26 cellular contexts compared by ENCODE assay signal in genomic region chr2:48104418-48104817, GRCh38.
"Had no signal": no experiment of that assay in that cellular context is flagged by ENCODE, and none has a peak within 500 bp of the region (broad histone marks: within the 10 kb centered on the region; RNA-seq: fewer than 3 reads in every experiment).

No MANE protein-coding gene starts in this region.

- ATAC-seq: gastrocnemius medialis; left lobe of liver; mucosa of descending colon; natural killer cell treated with Interleukin-12 subunit alpha and Interleukin-12 subunit beta and Interleukin-15 and Interleukin-18, amount 100 ng/mL, for 72 hours; sciatic nerve; stimulated activated effector memory CD8-positive, alpha-beta T cell treated with anti-CD3 and anti-CD28 coated beads, Interleukin-12 subunit alpha, Interleukin-12 subunit beta, amount 100 ng/mL, for 72 hours had no signal

- H3K27me3 ChIP-seq: dorsolateral prefrontal cortex, gastrocnemius medialis, right atrium auricular region, stomach, thyroid gland, vagina had no signal

- DNase-seq: dorsolateral prefrontal cortex; effector CD4-positive, alpha-beta T cell; gastrocnemius medialis; head of caudate nucleus; kidney; mesenchymal stem cell; mucosa of descending colon; naive B cell; stimulated activated CD4-positive, alpha-beta T cell treated with anti-CD3 and anti-CD28 coated beads, Interleukin-12 subunit alpha, Interleukin-12 subunit beta, amount 100 ng/mL, for 4 hours; stimulated activated CD4-positive, alpha-beta T cell treated with anti-CD3 and anti-CD28 coated beads, Interleukin-2, amount 100 ng/mL, for 24 hours; stimulated activated CD4-positive, alpha-beta T cell treated with anti-CD3 and anti-CD28 coated beads, Interleukin-4, amount 100 ng/mL, for 24 hours; stimulated activated naive CD4-positive, alpha-beta T cell treated with Interleukin-2 at 50 U/mL for 16 hours; stomach; thyroid gland; trophoblast cell had no signal

- H3K36me3 ChIP-seq: gastrocnemius medialis, prostate gland, right atrium auricular region, stomach, thyroid gland, vagina had no signal

- H3K4me3 ChIP-seq: dorsolateral prefrontal cortex, gastrocnemius medialis, lung, mucosa of descending colon, prostate gland, right atrium auricular region, smooth muscle cell, stomach, thyroid gland, vagina had no signal

- H3K4me3 Mint-ChIP-seq: mesothelial cell of epicardium; naive B cell; natural killer cell treated with Interleukin-12 subunit alpha and Interleukin-12 subunit beta and Interleukin-15 and Interleukin-18, amount 100 ng/mL, for 72 hours; neural crest cell; stimulated activated effector memory CD8-positive, alpha-beta T cell treated with anti-CD3 and anti-CD28 coated beads, Interleukin-12 subunit alpha, Interleukin-12 subunit beta, amount 100 ng/mL, for 72 hours had no signal

- H3K27ac Mint-ChIP-seq: mesothelial cell of epicardium; natural killer cell treated with Interleukin-12 subunit alpha and Interleukin-12 subunit beta and Interleukin-15 and Interleukin-18, amount 100 ng/mL, for 72 hours; stimulated activated effector memory CD8-positive, alpha-beta T cell treated with anti-CD3 and anti-CD28 coated beads, Interleukin-12 subunit alpha, Interleukin-12 subunit beta, amount 100 ng/mL, for 72 hours had no signal

- FAIRE-seq: kidney had no signal

- H3K4me1 ChIP-seq: prostate gland had no signal

- H3K4me2 ChIP-seq: smooth muscle cell had no signal

- H3K27ac ChIP-seq: dorsolateral prefrontal cortex, gastrocnemius medialis, prostate gland, right atrium auricular region, stomach, thyroid gland, vagina had no signal

- H3K9me3 ChIP-seq: gastrocnemius medialis, mucosa of descending colon, prostate gland, thyroid gland, vagina had no signal

- H3K9me3 Mint-ChIP-seq: natural killer cell treated with Interleukin-12 subunit alpha and Interleukin-12 subunit beta and Interleukin-15 and Interleukin-18, amount 100 ng/mL, for 72 hours; stimulated activated effector memory CD8-positive, alpha-beta T cell treated with anti-CD3 and anti-CD28 coated beads, Interleukin-12 subunit alpha, Interleukin-12 subunit beta, amount 100 ng/mL, for 72 hours had no signal
